8 cellular contexts compared by ENCODE assay signal in the genomic region with DNA sequence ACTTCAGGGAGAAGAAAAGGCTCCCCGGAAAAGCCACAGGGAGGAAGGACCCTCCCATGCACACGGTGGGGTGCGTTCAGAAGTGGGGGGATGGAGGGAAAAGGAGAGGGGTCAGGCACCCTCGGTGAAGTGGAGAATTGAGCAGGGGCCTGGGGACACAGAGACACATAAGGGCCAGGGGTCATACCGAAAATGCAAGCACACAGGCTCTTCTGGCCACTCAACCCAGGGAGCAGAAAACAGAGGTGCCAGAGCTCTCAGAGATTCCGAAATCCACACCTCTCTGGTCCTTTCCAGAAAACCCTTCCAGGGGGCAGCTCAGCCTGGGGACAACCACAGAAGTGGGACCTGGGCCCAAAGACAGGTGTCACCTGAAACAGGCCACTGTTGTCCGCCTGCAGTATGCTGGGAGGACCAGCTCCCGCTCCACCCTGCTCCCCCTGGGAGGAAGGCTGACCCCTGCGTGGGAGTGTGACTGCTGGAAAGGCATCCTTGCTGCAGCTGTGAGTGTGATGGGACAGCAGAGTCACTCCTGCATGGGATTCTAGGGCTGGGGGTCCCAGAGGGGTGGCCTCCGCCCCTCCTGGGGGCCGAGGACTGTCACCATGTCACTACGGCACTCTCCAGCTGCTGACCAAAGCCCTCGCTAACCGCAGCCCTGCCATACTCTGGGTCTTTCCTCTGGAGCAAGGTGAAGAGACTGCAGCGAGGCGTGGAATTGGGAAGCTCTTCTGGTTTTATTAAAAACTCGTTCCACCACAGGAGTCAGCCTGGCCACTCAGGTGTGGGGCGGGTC.
DNase-seq lines count a peak whose midpoint lies in the region; ATAC-seq and TF ChIP-seq lines count a peak whose summit lies in the region.

No MANE protein-coding gene starts in this region.

- H3K4me3 ChIP-seq in right atrium auricular region = peak overlapping the region; percentile 52 to 65
- peak overlapping the region; percentile 43 for H3K4me3 ChIP-seq in retinal pigment epithelial cell (ENCODE audit: low read length)

- peak overlapping the region; percentile 56 for H3K4me3 Mint-ChIP-seq in activated T-helper 17 cell treated with anti-CD3 and anti-CD28 coated beads, Interleukin-2, amount 50 U/mL, for 72 hours

- no peaks in the 10 kb centered on the region for H3K9me3 ChIP-seq in right atrium auricular region

- peak overlapping the region in 1 of 2 donors; percentile 75 for H3K27ac ChIP-seq in right atrium auricular region

- TF ChIP-seq CTCF in GM10266 (IDR thresholded peaks at IDR 0.05; ENCODE audit: control insufficient read depth, insufficient read depth, low read depth, missing control alignments) (no peak), right atrium auricular region (IDR thresholded peaks at IDR 0.05) (no peak), retinal pigment epithelial cell (conservative IDR thresholded peaks at IDR 0.05; ENCODE audit: low read depth, low read length) (no peak)

- H3K27ac Mint-ChIP-seq in activated T-helper 17 cell treated with anti-CD3 and anti-CD28 coated beads, Interleukin-2, amount 50 U/mL, for 72 hours = peak overlapping the region; percentile 74

- no peaks in the 10 kb centered on the region for H3K27me3 Mint-ChIP-seq in activated T-helper 17 cell treated with anti-CD3 and anti-CD28 coated beads, Interleukin-2, amount 50 U/mL, for 72 hours

- no peaks in the 10 kb centered on the region for H3K27me3 ChIP-seq in right atrium auricular region

- peaks cover 11% of the 10 kb centered on the region for H3K36me3 Mint-ChIP-seq in activated T-helper 17 cell treated with anti-CD3 and anti-CD28 coated beads, Interleukin-2, amount 50 U/mL, for 72 hours (ENCODE audit: low read depth)

- DNase-seq in GM10266 (ENCODE audit: extremely low spot score) (peak; percentile 45), right atrium auricular region (ENCODE audit: low spot score) (no peak), retinal pigment epithelial cell (ENCODE audit: low read depth) (no peak), AG08396 (ENCODE audit: low spot score) (no peak)

- no peaks in the 10 kb centered on the region for H3K36me3 ChIP-seq in right atrium auricular region

- H3K4me1 ChIP-seq in right atrium auricular region = peaks cover 0 to 17% of the 10 kb centered on the region in 2 donors

- H3K9me3 Mint-ChIP-seq in activated T-helper 17 cell treated with anti-CD3 and anti-CD28 coated beads, Interleukin-2, amount 50 U/mL, for 72 hours = no peaks in the 10 kb centered on the region

- no peaks in the 10 kb centered on the region for H3K4me1 Mint-ChIP-seq in activated T-helper 17 cell treated with anti-CD3 and anti-CD28 coated beads, Interleukin-2, amount 50 U/mL, for 72 hours

- ATAC-seq in activated T-helper 17 cell treated with anti-CD3 and anti-CD28 coated beads, Interleukin-2, amount 50 U/mL, for 72 hours (replicated peaks) = no peak
- ATAC-seq in GM19395 (IDR thresholded peaks at IDR 0.05; ENCODE audit: unreplicated experiment) = no peak
- ATAC-seq in HG02938 (IDR thresholded peaks at IDR 0.05; ENCODE audit: unreplicated experiment) = no peak
- ATAC-seq in HG03139 (IDR thresholded peaks at IDR 0.05; ENCODE audit: unreplicated experiment) = no peak
